In the genomic region with DNA sequence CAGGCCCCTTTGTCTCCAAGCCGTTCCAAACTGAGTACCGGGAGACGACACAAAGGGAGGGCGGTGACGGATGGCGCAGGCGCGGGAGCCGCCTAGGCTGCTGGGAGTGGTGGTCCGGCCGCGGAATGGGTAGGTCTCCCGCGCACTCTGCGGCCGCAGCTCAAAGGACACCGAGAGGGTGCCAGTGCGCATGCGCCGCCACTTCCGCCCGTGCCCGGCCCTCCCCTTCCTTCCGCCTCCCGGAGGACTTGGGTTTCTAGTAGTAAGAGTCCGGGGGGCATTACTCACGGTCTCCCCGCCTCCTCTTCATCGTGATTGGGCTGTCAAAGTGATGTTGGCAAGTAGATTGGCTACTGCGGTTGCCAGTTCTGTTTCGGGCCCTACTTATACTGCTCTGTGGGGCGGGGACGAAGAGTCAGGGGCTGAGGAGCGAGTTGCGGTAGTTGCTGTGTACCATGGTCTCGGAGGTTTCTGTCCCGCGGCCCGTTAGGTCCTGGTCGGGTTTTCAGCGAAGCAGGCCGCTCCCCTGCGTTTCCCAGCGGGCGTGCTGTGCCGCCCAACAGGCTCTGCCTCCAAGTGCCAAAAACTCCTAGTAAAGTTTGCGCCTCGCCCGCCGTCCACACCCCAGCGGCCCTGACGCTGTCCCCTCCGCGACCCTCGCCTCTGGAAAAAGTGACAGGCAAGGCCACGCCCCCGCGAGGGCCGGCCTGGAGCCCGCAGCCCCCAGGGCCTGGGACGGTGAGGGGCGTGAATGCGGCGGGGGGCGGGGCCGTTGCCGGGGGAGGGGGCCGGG, we compare ENCODE assay signal across 8 cellular contexts. TPM values are rescaled to one million over a fixed set of nuclear protein-coding genes. Genes with fewer than 3 reads are reported as not detected.
DNase-seq lines count a peak whose midpoint lies in the region; ATAC-seq, FAIRE-seq and TF ChIP-seq lines count a peak whose summit lies in the region.

No MANE protein-coding gene starts in this region.

- H3K4me2 ChIP-seq in HepG2 (ENCODE audit: low read depth, low read length), result peak overlapping the region; percentile 95

- peak; percentile 98 to 100 (median 100) for DNase-seq in CD4-positive, CD25-positive, alpha-beta regulatory T cell
- DNase-seq in NCI-H774 (lab: John Stamatoyannopoulos, UW) (peak; percentile 100), dermis blood vessel endothelial cell (peak; percentile 100), HepG2 (ENCODE audit: low spot score) (peak; percentile 99)
- peak; percentile 98 to 99 for DNase-seq in activated CD4-positive, alpha-beta T cell treated with anti-CD3 and anti-CD28 coated beads, Interleukin-2, amount 50 U/mL, for 48 hours
- DNase-seq in stimulated activated CD4-positive, alpha-beta T cell treated with anti-CD3 and anti-CD28 coated beads, Interleukin-2, amount 100 ng/mL, for 48 hours, result peak; percentile 98

- peaks cover 35% of the 10 kb centered on the region for H3K79me2 ChIP-seq in HepG2 (ENCODE audit: insufficient read depth, low read length)

- CTCF ChIA-PET in HepG2 (lab: Yijun Ruan, JAX; ENCODE audit: low intra/inter-chr PET ratio, low total read pairs), result no interaction called here

- peaks cover 18% of the 10 kb centered on the region for H3K27me3 Mint-ChIP-seq in CD4-positive, CD25-positive, alpha-beta regulatory T cell

- TF ChIP-seq EP300 in HepG2 (IDR thresholded peaks at IDR 0.05; ENCODE audit: low read depth in 2 of 2, low read length in 2 of 2), result no peak
- TF ChIP-seq EP300 in HepG2 (CRISPR knock-in tag; IDR thresholded peaks at IDR 0.05; ENCODE audit: borderline replicate concordance), result no peak

- H3K9me3 Mint-ChIP-seq in CD4-positive, CD25-positive, alpha-beta regulatory T cell, result peaks cover 0 to 2% (median 0%) of the 10 kb centered on the region in 7 donors

- no peaks in the 10 kb centered on the region for H3K9me3 ChIP-seq in CD4-positive, CD25-positive, alpha-beta regulatory T cell (ENCODE audit: control insufficient read depth in 2 of 2, low read length in 2 of 2)
- no peaks in the 10 kb centered on the region for H3K9me3 ChIP-seq in HepG2 (ENCODE audit: low read length)

- POLR2A ChIA-PET in HepG2 (lab: Yijun Ruan, JAX), result interaction anchor here (0.7 to 2.5 kb wide), 12 partner anchors 11 to 241 kb away, joined by 3 to 44 read pairs (median 4); a partner anchor contains a TSS

- no peak overlapping the region for H2AFZ ChIP-seq in HepG2 (ENCODE audit: low read length)

- 0 out of 2 replicates have a peak, but pooled peaks have one; percentile 11 for TF ChIP-seq CTCF in HepG2 (CRISPR knock-in tag; IDR thresholded peaks at IDR 0.05)

- H3K9ac ChIP-seq in HepG2 (ENCODE audit: insufficient read depth, low read depth, low read length), result peak overlapping the region; percentile 95

- peak in 1 of 2 experiments; percentile 100; a peak in 2 of 4 replicates for TF ChIP-seq POLR2A in HepG2 (IDR thresholded peaks at IDR 0.05; ENCODE audit: insufficient read depth in 1 of 2, low read depth in 2 of 2, low read length in 2 of 2)

- H3K4me3 Mint-ChIP-seq in CD4-positive, CD25-positive, alpha-beta regulatory T cell, result peak overlapping the region; percentile 92 to 98 (median 95)

- FAIRE-seq in HepG2 (lab: Jason Lieb, UNC), result peak; percentile 87

- in situ Hi-C loops in HepG2 (cut with HindIII; ENCODE audit: extremely low pct_ligation_motif_present, low pct_unique_long_range_greater_than_20kb), result no loop called here

- peaks cover 8 to 31% (median 21%) of the 10 kb centered on the region in 4 donors for H3K4me1 Mint-ChIP-seq in CD4-positive, CD25-positive, alpha-beta regulatory T cell

- H4K20me1 ChIP-seq in HepG2 (ENCODE audit: insufficient read depth, low read length), result peaks cover 23% of the 10 kb centered on the region

- 0% methylated on average over 8 of the region's 68 CpGs for whole genome bisulfite sequencing in HepG2 (ENCODE audit: low lambda C conversion rate)

- no peaks in the 10 kb centered on the region for H3K36me3 Mint-ChIP-seq in CD4-positive, CD25-positive, alpha-beta regulatory T cell

- BruUV-seq in HepG2 (replicated peaks; lab: Mats Ljungman, UMichigan), result no TSS peak

- peak overlapping the region; percentile 70 for H3K4me3 ChIP-seq in CD4-positive, CD25-positive, alpha-beta regulatory T cell (ENCODE audit: low read depth, low read length)
- H3K4me3 ChIP-seq in HepG2 (replicated peaks in 1 of 3; ENCODE audit: insufficient read depth in 1 of 3, low read depth in 2 of 3, low read length in 3 of 3), result peak overlapping the region; percentile 96 to 98 (median 98)

- peaks cover 27% of the 10 kb centered on the region for H3K4me1 ChIP-seq in CD4-positive, CD25-positive, alpha-beta regulatory T cell (ENCODE audit: control insufficient read depth, insufficient read depth, low read length, poor library complexity, severe bottlenecking)
- H3K4me1 ChIP-seq in HepG2 (ENCODE audit: insufficient read depth, low read length), result peaks cover 17% of the 10 kb centered on the region

- peak; percentile 64 to 65 for ATAC-seq in CD4-positive, CD25-positive, alpha-beta regulatory T cell (ENCODE audit: low read depth in 2 of 2)
- ATAC-seq in GM19438 (IDR thresholded peaks at IDR 0.05; ENCODE audit: low read depth, unreplicated experiment) (peak; percentile 47), HG03571 (IDR thresholded peaks at IDR 0.05; ENCODE audit: unreplicated experiment) (peak; percentile 49), HepG2 (peak; percentile 69)

- intact Hi-C loops in HepG2 (cut with micrococcal nuclease; ENCODE audit: unreplicated experiment), result loop anchor here (2.0 to 10.0 kb wide), 3 partner anchors 102 to 258 kb away; a partner anchor contains a TSS

- H3K27ac Mint-ChIP-seq in CD4-positive, CD25-positive, alpha-beta regulatory T cell, result peak overlapping the region; percentile 94 to 97 (median 96)

- no peaks in the 10 kb centered on the region for H3K27me3 ChIP-seq in CD4-positive, CD25-positive, alpha-beta regulatory T cell (ENCODE audit: control insufficient read depth, insufficient read depth, low read length)
- no peaks in the 10 kb centered on the region; a peak in 1 of 5 replicates for H3K27me3 ChIP-seq in HepG2 (ENCODE audit: control insufficient read depth in 1 of 2, insufficient read depth in 2 of 2, low read length in 2 of 2)

- no peaks in the 10 kb centered on the region for H3K36me3 ChIP-seq in CD4-positive, CD25-positive, alpha-beta regulatory T cell (ENCODE audit: control insufficient read depth, insufficient read depth, low read length)
- H3K36me3 ChIP-seq in HepG2 (replicated peaks in 1 of 2; ENCODE audit: control insufficient read depth in 1 of 2, insufficient read depth in 2 of 2, low read length in 2 of 2), result no peaks in the 10 kb centered on the region

- H3K27ac ChIP-seq in CD4-positive, CD25-positive, alpha-beta regulatory T cell (ENCODE audit: insufficient read depth, low read length, poor library complexity, severe bottlenecking), result peak overlapping the region; percentile 97
- peak overlapping the region; percentile 98 for H3K27ac ChIP-seq in HepG2 (ENCODE audit: extremely low read length, insufficient read depth, low read length)

- peak; percentile 46; the same call in 1 of the 2 replicates for TF ChIP-seq RAD21 in HepG2 (CRISPR knock-in tag; IDR thresholded peaks at IDR 0.05)

RNA-seq across cellular contexts. Expression of a gene that starts 0.5 kb away (rescaled TPM):
- total RNA-seq in CD4-positive, CD25-positive, alpha-beta regulatory T cell, result 16.8 TPM
- 10 to 100 TPM; 13.1 to 16.4 (median 14.8) TPM for polyA plus RNA-seq in CD4-positive, CD25-positive, alpha-beta regulatory T cell
- total RNA-seq in dermis blood vessel endothelial cell (14.3 and 18.0 TPM in 2 replicates), HepG2 (2016; rRNA removed; fragmentation: Illumina TruSeq; extraction: Trizol) (7.9 and 8.1 TPM in 2 replicates)
- total RNA-seq in HepG2 (2016; cell fraction: cytosol; rRNA removed; fragmentation: Illumina TruSeq; extraction: Trizol; ENCODE audit: low read depth), result 3.2 and 3.8 TPM in 2 replicates
- total RNA-seq in HepG2 (2016; cell fraction: insoluble cytoplasmic fraction; rRNA removed; fragmentation: Illumina TruSeq; extraction: Trizol), result 6.1 and 7.1 TPM in 2 replicates
- 8.5 and 9.2 TPM in 2 replicates for total RNA-seq in HepG2 (2016; cell fraction: membrane; rRNA removed; fragmentation: Illumina TruSeq; extraction: Trizol)
- 6.1 and 6.4 TPM in 2 replicates for total RNA-seq in HepG2 (2016; cell fraction: nucleus; rRNA removed; fragmentation: Illumina TruSeq; extraction: Trizol)
- 13.6 and 16.1 TPM in 2 replicates for polyA plus RNA-seq in HepG2 (2011; rRNA removed)
- polyA plus RNA-seq in HepG2 (2011; cell fraction: cytosol; rRNA removed), result 14.0 and 27.3 TPM in 2 replicates
- 13.0 and 17.3 TPM in 2 replicates for polyA plus RNA-seq in HepG2 (2011; cell fraction: nucleus; rRNA removed)
- 6.5 and 7.4 TPM in 2 replicates for polyA plus RNA-seq in HepG2 (2012)
- 6.7 and 6.9 TPM in 2 replicates for polyA plus RNA-seq in HepG2 (2016; cell fraction: cytosol; fragmentation: Illumina TruSeq; extraction: Trizol; ENCODE audit: low read depth)
- polyA plus RNA-seq in HepG2 (2016; cell fraction: insoluble cytoplasmic fraction; fragmentation: Illumina TruSeq; extraction: Trizol; ENCODE audit: low read depth), result 15.1 and 17.1 TPM in 2 replicates
- polyA plus RNA-seq in HepG2 (2016; cell fraction: membrane; fragmentation: Illumina TruSeq; extraction: Trizol; ENCODE audit: low read depth), result 12.7 and 14.0 TPM in 2 replicates
- 15.2 and 17.6 TPM in 2 replicates for polyA plus RNA-seq in HepG2 (2016; cell fraction: nucleus; fragmentation: Illumina TruSeq; extraction: Trizol; ENCODE audit: insufficient read depth, low read depth)
- 11.5 and 18.2 TPM in 2 replicates for polyA minus RNA-seq in HepG2 (2011; rRNA and poly(A)+ RNA removed; ENCODE audit: low replicate concordance)
- 12.1 and 16.0 TPM in 2 replicates for polyA minus RNA-seq in HepG2 (2011; cell fraction: cytosol; rRNA and poly(A)+ RNA removed)
- 7.1 TPM in 2 replicates for polyA minus RNA-seq in HepG2 (2011; cell fraction: nucleus; rRNA and poly(A)+ RNA removed)

RNA-seq across cellular contexts. Expression of a gene that starts 7.1 kb away (rescaled TPM):
- 71.4 TPM for total RNA-seq in CD4-positive, CD25-positive, alpha-beta regulatory T cell
- 10 to 100 TPM; 23.1 to 39.9 (median 34.2) TPM for polyA plus RNA-seq in CD4-positive, CD25-positive, alpha-beta regulatory T cell
- total RNA-seq in dermis blood vessel endothelial cell, result 47.6 and 64.1 TPM in 2 replicates
- total RNA-seq in HepG2 (2016; rRNA removed; fragmentation: Illumina TruSeq; extraction: Trizol), result 54.3 and 59.3 TPM in 2 replicates
- total RNA-seq in HepG2 (2016; cell fraction: cytosol; rRNA removed; fragmentation: Illumina TruSeq; extraction: Trizol; ENCODE audit: low read depth), result 48.8 and 53.1 TPM in 2 replicates
- total RNA-seq in HepG2 (2016; cell fraction: insoluble cytoplasmic fraction; rRNA removed; fragmentation: Illumina TruSeq; extraction: Trizol), result 55.5 and 59.7 TPM in 2 replicates
- total RNA-seq in HepG2 (2016; cell fraction: membrane; rRNA removed; fragmentation: Illumina TruSeq; extraction: Trizol), result 58.9 and 63.9 TPM in 2 replicates
- total RNA-seq in HepG2 (2016; cell fraction: nucleus; rRNA removed; fragmentation: Illumina TruSeq; extraction: Trizol), result 53.4 and 63.0 TPM in 2 replicates
- polyA plus RNA-seq in HepG2 (2011; rRNA removed), result 41.1 and 41.7 TPM in 2 replicates
- polyA plus RNA-seq in HepG2 (2011; cell fraction: cytosol; rRNA removed), result 28.6 and 35.9 TPM in 2 replicates
- polyA plus RNA-seq in HepG2 (2011; cell fraction: nucleus; rRNA removed), result 164 and 213 TPM in 2 replicates
- 23.6 and 24.3 TPM in 2 replicates for polyA plus RNA-seq in HepG2 (2012)
- 51.4 and 54.6 TPM in 2 replicates for polyA plus RNA-seq in HepG2 (2016; cell fraction: cytosol; fragmentation: Illumina TruSeq; extraction: Trizol; ENCODE audit: low read depth)
- polyA plus RNA-seq in HepG2 (2016; cell fraction: insoluble cytoplasmic fraction; fragmentation: Illumina TruSeq; extraction: Trizol; ENCODE audit: low read depth), result 53.7 and 56.0 TPM in 2 replicates
- polyA plus RNA-seq in HepG2 (2016; cell fraction: membrane; fragmentation: Illumina TruSeq; extraction: Trizol; ENCODE audit: low read depth), result 55.8 and 58.6 TPM in 2 replicates
- 98.7 and 98.9 TPM in 2 replicates for polyA plus RNA-seq in HepG2 (2016; cell fraction: nucleus; fragmentation: Illumina TruSeq; extraction: Trizol; ENCODE audit: insufficient read depth, low read depth)
- 31.3 and 59.3 TPM in 2 replicates for polyA minus RNA-seq in HepG2 (2011; rRNA and poly(A)+ RNA removed; ENCODE audit: low replicate concordance)
- polyA minus RNA-seq in HepG2 (2011; cell fraction: cytosol; rRNA and poly(A)+ RNA removed), result 12.7 and 18.4 TPM in 2 replicates
- 74.3 and 83.8 TPM in 2 replicates for polyA minus RNA-seq in HepG2 (2011; cell fraction: nucleus; rRNA and poly(A)+ RNA removed)

Comparison
In these comparisons a context has a peak if more than half of its experiments do, and no peak if none do; other contexts are left out.
1. Peak in every context shown above with its lines: DNase-seq, ATAC-seq, H3K4me3 ChIP-seq and H3K27ac ChIP-seq.